In genomic region chr3:14788644-14789043, GRCh38 we compare ENCODE assay signal across 20 cellular contexts. TPM values are rescaled to one million over a fixed set of nuclear protein-coding genes. Genes with fewer than 3 reads are reported as not detected.
DNase-seq lines count a peak whose midpoint lies in the region; ATAC-seq, FAIRE-seq and TF ChIP-seq lines count a peak whose summit lies in the region.
"Had no signal": no experiment of that assay in that cellular context is flagged by ENCODE, and none has a peak within 500 bp of the region (broad histone marks: within the 10 kb centered on the region; RNA-seq: fewer than 3 reads in every experiment).

No MANE protein-coding gene starts in this region.

- H3K27me3 ChIP-seq in K562 (ENCODE audit: control insufficient read depth in 2 of 2, insufficient read depth in 2 of 2, low read length in 2 of 2) = peaks cover 20 to 70% of the 10 kb centered on the region in 2 experiments; a peak in 4 of 5 replicates
- H3K27me3 ChIP-seq in right lobe of liver = no peaks in the 10 kb centered on the region
- peaks cover 37% of the 10 kb centered on the region for H3K27me3 ChIP-seq in WERI-Rb-1 (ENCODE audit: insufficient read depth, low read depth, severe bottlenecking)

- POLR2A ChIA-PET in A549 (lab: Yijun Ruan, JAX) (no interaction called here), K562 (lab: Yijun Ruan, JAX) (interaction anchor here (0.9 to 1.1 kb wide), 2 partner anchors 57 to 179 kb away, joined by 3 read pairs; no protein-coding TSS in a partner anchor)

- no peak; a peak in 1 of 6 replicates for ATAC-seq in A549
- peak; percentile 27; the same call in 1 of the 3 replicates for ATAC-seq in K562
- no peak for ATAC-seq in right lobe of liver
- no peak for ATAC-seq in GM19395 (IDR thresholded peaks at IDR 0.05; ENCODE audit: unreplicated experiment)

- H3K4me2 ChIP-seq in A549 (0 out of 3 replicates have a peak overlapping the region, but pooled peaks have one; percentile 27), K562 (ENCODE audit: insufficient read depth, low read length) (no peak overlapping the region)
- H3K4me2 ChIP-seq: KMS-11 had no signal

- in situ Hi-C loops in K562 (cut with MboI) = no loop called here

- intact Hi-C loops in K562 (cut with micrococcal nuclease) (no loop called here), right lobe of liver (cut with DNase I) (loop anchor here in 1 of 2 donors (5.0 kb wide), 1 partner anchor 134 kb away; no protein-coding TSS in a partner anchor)

- H3K9ac ChIP-seq in K562 (ENCODE audit: insufficient read depth in 1 of 2, low read depth in 2 of 2, low read length in 2 of 2) = no peak overlapping the region
- H3K9ac ChIP-seq: GM23248, KMS-11 had no signal

- WGBS in A549 (ENCODE audit: missing lambda C conversion rate) = 59% methylated on average over 7 of the region's 7 CpGs
- 3% methylated on average over 7 of the region's 7 CpGs for WGBS in K562 (ENCODE audit: insufficient coverage, low coverage, missing lambda C conversion rate)
- 100% methylated on average over 2 of the region's 7 CpGs for WGBS in right lobe of liver (ENCODE audit: insufficient coverage, low coverage, low lambda C conversion rate, missing lambda C conversion rate)

- H3K4me3 ChIP-seq in A549 (no peak overlapping the region), K562 (no peak overlapping the region), right lobe of liver (no peak overlapping the region), WERI-Rb-1 (ENCODE audit: low read depth, low read length) (no peak overlapping the region)
- H3K4me3 ChIP-seq: GM23248, SK-N-MC had no signal

- H3K9me1 ChIP-seq in K562 (ENCODE audit: control insufficient read depth, insufficient read depth, low read length) = no peaks in the 10 kb centered on the region

- no TSS peak for BruUV-seq in K562 (replicated peaks; lab: Mats Ljungman, UMichigan)

- no peaks in the 10 kb centered on the region for H3K9me3 ChIP-seq in A549
- no peaks in the 10 kb centered on the region for H3K9me3 ChIP-seq in K562 (replicated peaks; ENCODE audit: control insufficient read depth, insufficient read depth, low read depth, low read length)
- H3K9me3 ChIP-seq in right lobe of liver = no peaks in the 10 kb centered on the region
- no peaks in the 10 kb centered on the region for H3K9me3 ChIP-seq in WERI-Rb-1 (ENCODE audit: severe bottlenecking)

- no peaks in the 10 kb centered on the region for H3K79me2 ChIP-seq in K562 (ENCODE audit: control insufficient read depth, insufficient read depth, low read length)

- CTCF ChIA-PET in A549 (lab: Yijun Ruan, JAX) = interaction anchor here (0.5 to 12.3 kb wide), 8 partner anchors 8 to 584 kb away, joined by 3 to 160 read pairs (median 3); no protein-coding TSS in a partner anchor
- CTCF ChIA-PET in K562 (lab: Yijun Ruan, JAX; ENCODE audit: low intra/inter-chr PET ratio) = no interaction called here

- H3K27ac ChIP-seq in A549 = no peak overlapping the region
- no peak overlapping the region for H3K27ac ChIP-seq in K562 (ENCODE audit: extremely low read depth, low read depth, low read length)
- H3K27ac ChIP-seq in right lobe of liver = no peak overlapping the region
- H3K27ac ChIP-seq in WERI-Rb-1 = no peak overlapping the region
- H3K27ac ChIP-seq: GM23248, HL-60, KMS-11, SK-N-MC had no signal

- TF ChIP-seq RAD21 in A549 (conservative IDR thresholded peaks at IDR 0.05 in 1 of 2, IDR thresholded peaks at IDR 0.05 in 1 of 2) = no peak
- no peak for TF ChIP-seq RAD21 in K562 (CRISPR knock-in tag; conservative IDR thresholded peaks at IDR 0.05 in 1 of 2, IDR thresholded peaks at IDR 0.05 in 1 of 2)

- peaks cover 9% of the 10 kb centered on the region; the same call in 1 of the 2 replicates for H4K20me1 ChIP-seq in K562 (replicated peaks; ENCODE audit: control insufficient read depth, insufficient read depth, low read length)

- no peak for TF ChIP-seq EP300 in A549 (IDR thresholded peaks at IDR 0.05)
- TF ChIP-seq EP300 in K562 (IDR thresholded peaks at IDR 0.05; ENCODE audit: low read length) = no peak

- TF ChIP-seq POLR2A in A549 (IDR thresholded peaks at IDR 0.05; ENCODE audit: low read length) (no peak), K562 (conservative IDR thresholded peaks at IDR 0.05) (no peak), right lobe of liver (IDR thresholded peaks at IDR 0.05) (no peak)

- H3K36me3 ChIP-seq in K562 (ENCODE audit: control insufficient read depth, insufficient read depth, low read length) = no peaks in the 10 kb centered on the region
- H3K36me3 ChIP-seq in right lobe of liver = no peaks in the 10 kb centered on the region
- H3K36me3 ChIP-seq in WERI-Rb-1 = no peaks in the 10 kb centered on the region

- no peak for FAIRE-seq in A549 (lab: Jason Lieb, UNC)
- no peak for FAIRE-seq in K562 (lab: Jason Lieb, UNC)
- FAIRE-seq: GM12891 had no signal

- H3K4me1 ChIP-seq in A549 (no peaks in the 10 kb centered on the region), K562 (replicated peaks in 1 of 2; ENCODE audit: control insufficient read depth in 2 of 2, insufficient read depth in 2 of 2, low read length in 2 of 2) (no peaks in the 10 kb centered on the region; a peak in 2 of 5 replicates), right lobe of liver (no peaks in the 10 kb centered on the region)

- DNase-seq in A549 (ENCODE audit: low read depth in 1 of 2, low spot score in 1 of 2) = no peak
- peak; percentile 5 for DNase-seq in M059J (ENCODE audit: low read depth)
- DNase-seq in K562 (ENCODE audit: extremely low read depth in 1 of 4, low spot score in 3 of 4) = peak in 3 of 4 experiments; percentile 46 to 59 (median 47)
- DNase-seq in right lobe of liver = peak in 2 of 3 donors; percentile 23 to 39
- no peak for DNase-seq in WERI-Rb-1
- DNase-seq in NCI-H1092 treated with DMSO at 0.1 percent for 48 hours (lab: John Stamatoyannopoulos, UW) = no peak
- no peak for DNase-seq in C1 segment of cervical spinal cord (lab: John Stamatoyannopoulos, UW)
- DNase-seq: CD4-positive, CD25-positive, alpha-beta regulatory T cell; DMS53; GM23248; NCI-H1417; NCI-H1930; NCI-H524; NK-92 treated with Interleukin-12 subunit alpha and Interleukin-12 subunit beta, amount 100 ng/mL, for 24 hours had no signal

- 0 out of 2 replicates have a peak overlapping the region, but pooled peaks have one; percentile 12 for H2AFZ ChIP-seq in K562 (ENCODE audit: low read depth, low read length)
- H2AFZ ChIP-seq: GM23248 had no signal

- TF ChIP-seq CTCF in A549 (IDR thresholded peaks at IDR 0.05) (no peak), K562 (IDR thresholded peaks at IDR 0.05 in 2 of 3, conservative IDR thresholded peaks at IDR 0.05 in 1 of 3; ENCODE audit: insufficient read depth in 2 of 3, low read depth in 1 of 3, low read length in 3 of 3) (no peak), right lobe of liver (IDR thresholded peaks at IDR 0.05) (no peak), WERI-Rb-1 (IDR thresholded peaks at IDR 0.05; ENCODE audit: low read depth, low read length) (no peak)

TF ChIP-seq in A549, 52 proteins besides CTCF, POLR2A, EP300 and RAD21 (continues in another document):
- TF ChIP-seq, protein P1, sequence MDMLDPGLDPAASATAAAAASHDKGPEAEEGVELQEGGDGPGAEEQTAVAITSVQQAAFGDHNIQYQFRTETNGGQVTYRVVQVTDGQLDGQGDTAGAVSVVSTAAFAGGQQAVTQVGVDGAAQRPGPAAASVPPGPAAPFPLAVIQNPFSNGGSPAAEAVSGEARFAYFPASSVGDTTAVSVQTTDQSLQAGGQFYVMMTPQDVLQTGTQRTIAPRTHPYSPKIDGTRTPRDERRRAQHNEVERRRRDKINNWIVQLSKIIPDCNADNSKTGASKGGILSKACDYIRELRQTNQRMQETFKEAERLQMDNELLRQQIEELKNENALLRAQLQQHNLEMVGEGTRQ (IDR thresholded peaks at IDR 0.05) = peak; percentile 70

TF ChIP-seq in K562, 482 proteins besides CTCF, POLR2A, EP300 and RAD21 (continues in another document):
- TF ChIP-seq DACH1 (IDR thresholded peaks at IDR 0.05; ENCODE audit: partially characterized antibody) (no peak), ZFP36 (IDR thresholded peaks at IDR 0.05; ENCODE audit: low read depth, low read length, partially characterized antibody) (peak; percentile 12), NCOR1 (IDR thresholded peaks at IDR 0.05) (no peak), SMARCA4 (IDR thresholded peaks at IDR 0.05) (no peak), RAD51 (IDR thresholded peaks at IDR 0.05; ENCODE audit: borderline replicate concordance, low read depth) (peak; percentile 53; the same call in 1 of the 2 replicates), POU5F1 (IDR thresholded peaks at IDR 0.05; ENCODE audit: borderline replicate concordance, low read depth, low read length, partially characterized antibody) (no peak), JUN (IDR thresholded peaks at IDR 0.05; ENCODE audit: borderline replicate concordance, low read depth, low read length) (no peak), JUN (CRISPR knock-in tag; IDR thresholded peaks at IDR 0.05; ENCODE audit: borderline replicate concordance) (no peak), NFYB (IDR thresholded peaks at IDR 0.05; ENCODE audit: extremely low read depth, insufficient read length) (peak; percentile 66)

RNA-seq across cellular contexts. Expression of gene FGD5, which starts 30.1 kb away (rescaled TPM):
- polyA plus RNA-seq in A549 (2011; rRNA removed) (0.13 and 0.16 TPM in 2 replicates), A549 (2017; fragmentation: RNase III; extraction: RNeasy Plus Mini Kit Qiagen cat#74134 plus additional on column Dnase treatment) (not detected in 3 replicates), K562 (2011; rRNA removed) (not detected in 2 replicates), K562 (2014; fragmentation: Illumina TruSeq; extraction: Trizol) (not detected in 2 replicates), K562 (2014; fragmentation: Nextera tagmentation; extraction: Ambion mirVana) (not detected), K562 (2014; rRNA removed) (not detected in 2 replicates)
- polyA plus RNA-seq in A549 (2012; cell fraction: cytosol; rRNA removed) = 0.01 and 0.03 TPM in 2 replicates
- polyA plus RNA-seq in A549 (2012; cell fraction: nucleus; rRNA removed) = 0.02 and 0.05 TPM in 2 replicates
- 0.12 and 0.58 TPM in 2 replicates for polyA minus RNA-seq in A549 (2011; rRNA and poly(A)+ RNA removed)
- total RNA-seq in M059J (2014; rRNA removed; shearing (Covaris generic)) = 0.05 TPM in 1 of 2 replicates, not detected in the other
- total RNA-seq in K562 (2011; cell fraction: chromatin; rRNA removed; ENCODE audit: low replicate concordance) = not detected in 2 replicates
- total RNA-seq in K562 (2011; cell fraction: nucleolus; rRNA removed) = not detected in 2 replicates
- total RNA-seq in K562 (2011; cell fraction: nucleoplasm; rRNA removed) = not detected in 2 replicates
- total RNA-seq in K562 (2014; rRNA removed) (not detected in 2 replicates), K562 (2014; rRNA removed; fragmentation: Illumina TruSeq; extraction: Trizol) (not detected in 2 replicates), K562 (2015; rRNA removed; fragmentation: Illumina TruSeq; extraction: Trizol) (not detected in 2 replicates), K562 (2021) (0.13 and 0.18 TPM in 2 replicates), right lobe of liver (1 to 10 TPM; 3.4 to 8.9 (median 5.9) TPM)
- polyA plus RNA-seq in K562 (2011; cell fraction: cytosol; rRNA removed) = not detected in 2 replicates
- polyA plus RNA-seq in K562 (2011; cell fraction: nucleus; rRNA removed) = not detected in 2 replicates
- polyA plus RNA-seq in K562 (2012) = not detected in 2 replicates
- polyA minus RNA-seq in K562 (2011; rRNA and poly(A)+ RNA removed) = not detected in 2 replicates
- not detected in 2 replicates for polyA minus RNA-seq in K562 (2011; cell fraction: cytosol; rRNA and poly(A)+ RNA removed)
- polyA minus RNA-seq in K562 (2011; cell fraction: nucleus; rRNA and poly(A)+ RNA removed) = not detected in 2 replicates
- total RNA-seq: A673, GM23248 had no signal
- polyA plus RNA-seq: GM23248 had no signal

Comparison
In these comparisons a context has a peak if more than half of its experiments do, and no peak if none do; other contexts are left out.
1. DNase-seq: peak in M059J (single experiment), K562 (3 of 4) and right lobe of liver (2 of 3); none in A549 (0 of 2), WERI-Rb-1 (single experiment), NCI-H1092 treated with DMSO at 0.1 percent for 48 hours (single experiment) and C1 segment of cervical spinal cord (0 of 14).